Comparison of ENCODE assay signal across 1 cellular context in the genomic region with DNA sequence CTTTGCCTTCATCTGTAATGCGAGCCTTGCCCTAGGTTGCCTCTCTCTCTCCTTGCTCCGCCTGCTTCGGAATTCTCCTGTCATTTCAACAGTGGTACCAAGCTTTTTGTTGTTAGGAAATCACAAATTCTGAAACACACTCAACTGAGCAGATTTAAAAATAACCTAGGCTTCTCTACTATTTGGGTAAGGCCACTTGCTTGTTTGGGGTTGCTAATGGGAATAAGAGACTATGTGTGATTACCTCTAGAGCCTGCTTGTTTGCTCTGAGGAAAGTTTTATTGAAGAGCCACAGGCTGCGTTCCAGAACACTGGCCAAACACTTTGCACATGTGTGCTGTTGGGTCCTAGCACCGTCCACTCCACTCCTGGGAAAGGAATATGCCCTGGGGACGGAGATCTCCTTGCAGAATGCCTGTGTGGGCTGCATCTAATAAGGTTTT.
TF ChIP-seq lines count a peak whose summit lies in the region.

No MANE protein-coding gene starts in this region.

TF ChIP-seq in GM23338, 12 proteins besides CTCF, POLR2A, EP300 and RAD21 (continued from another document):
- TF ChIP-seq, protein P1, sequence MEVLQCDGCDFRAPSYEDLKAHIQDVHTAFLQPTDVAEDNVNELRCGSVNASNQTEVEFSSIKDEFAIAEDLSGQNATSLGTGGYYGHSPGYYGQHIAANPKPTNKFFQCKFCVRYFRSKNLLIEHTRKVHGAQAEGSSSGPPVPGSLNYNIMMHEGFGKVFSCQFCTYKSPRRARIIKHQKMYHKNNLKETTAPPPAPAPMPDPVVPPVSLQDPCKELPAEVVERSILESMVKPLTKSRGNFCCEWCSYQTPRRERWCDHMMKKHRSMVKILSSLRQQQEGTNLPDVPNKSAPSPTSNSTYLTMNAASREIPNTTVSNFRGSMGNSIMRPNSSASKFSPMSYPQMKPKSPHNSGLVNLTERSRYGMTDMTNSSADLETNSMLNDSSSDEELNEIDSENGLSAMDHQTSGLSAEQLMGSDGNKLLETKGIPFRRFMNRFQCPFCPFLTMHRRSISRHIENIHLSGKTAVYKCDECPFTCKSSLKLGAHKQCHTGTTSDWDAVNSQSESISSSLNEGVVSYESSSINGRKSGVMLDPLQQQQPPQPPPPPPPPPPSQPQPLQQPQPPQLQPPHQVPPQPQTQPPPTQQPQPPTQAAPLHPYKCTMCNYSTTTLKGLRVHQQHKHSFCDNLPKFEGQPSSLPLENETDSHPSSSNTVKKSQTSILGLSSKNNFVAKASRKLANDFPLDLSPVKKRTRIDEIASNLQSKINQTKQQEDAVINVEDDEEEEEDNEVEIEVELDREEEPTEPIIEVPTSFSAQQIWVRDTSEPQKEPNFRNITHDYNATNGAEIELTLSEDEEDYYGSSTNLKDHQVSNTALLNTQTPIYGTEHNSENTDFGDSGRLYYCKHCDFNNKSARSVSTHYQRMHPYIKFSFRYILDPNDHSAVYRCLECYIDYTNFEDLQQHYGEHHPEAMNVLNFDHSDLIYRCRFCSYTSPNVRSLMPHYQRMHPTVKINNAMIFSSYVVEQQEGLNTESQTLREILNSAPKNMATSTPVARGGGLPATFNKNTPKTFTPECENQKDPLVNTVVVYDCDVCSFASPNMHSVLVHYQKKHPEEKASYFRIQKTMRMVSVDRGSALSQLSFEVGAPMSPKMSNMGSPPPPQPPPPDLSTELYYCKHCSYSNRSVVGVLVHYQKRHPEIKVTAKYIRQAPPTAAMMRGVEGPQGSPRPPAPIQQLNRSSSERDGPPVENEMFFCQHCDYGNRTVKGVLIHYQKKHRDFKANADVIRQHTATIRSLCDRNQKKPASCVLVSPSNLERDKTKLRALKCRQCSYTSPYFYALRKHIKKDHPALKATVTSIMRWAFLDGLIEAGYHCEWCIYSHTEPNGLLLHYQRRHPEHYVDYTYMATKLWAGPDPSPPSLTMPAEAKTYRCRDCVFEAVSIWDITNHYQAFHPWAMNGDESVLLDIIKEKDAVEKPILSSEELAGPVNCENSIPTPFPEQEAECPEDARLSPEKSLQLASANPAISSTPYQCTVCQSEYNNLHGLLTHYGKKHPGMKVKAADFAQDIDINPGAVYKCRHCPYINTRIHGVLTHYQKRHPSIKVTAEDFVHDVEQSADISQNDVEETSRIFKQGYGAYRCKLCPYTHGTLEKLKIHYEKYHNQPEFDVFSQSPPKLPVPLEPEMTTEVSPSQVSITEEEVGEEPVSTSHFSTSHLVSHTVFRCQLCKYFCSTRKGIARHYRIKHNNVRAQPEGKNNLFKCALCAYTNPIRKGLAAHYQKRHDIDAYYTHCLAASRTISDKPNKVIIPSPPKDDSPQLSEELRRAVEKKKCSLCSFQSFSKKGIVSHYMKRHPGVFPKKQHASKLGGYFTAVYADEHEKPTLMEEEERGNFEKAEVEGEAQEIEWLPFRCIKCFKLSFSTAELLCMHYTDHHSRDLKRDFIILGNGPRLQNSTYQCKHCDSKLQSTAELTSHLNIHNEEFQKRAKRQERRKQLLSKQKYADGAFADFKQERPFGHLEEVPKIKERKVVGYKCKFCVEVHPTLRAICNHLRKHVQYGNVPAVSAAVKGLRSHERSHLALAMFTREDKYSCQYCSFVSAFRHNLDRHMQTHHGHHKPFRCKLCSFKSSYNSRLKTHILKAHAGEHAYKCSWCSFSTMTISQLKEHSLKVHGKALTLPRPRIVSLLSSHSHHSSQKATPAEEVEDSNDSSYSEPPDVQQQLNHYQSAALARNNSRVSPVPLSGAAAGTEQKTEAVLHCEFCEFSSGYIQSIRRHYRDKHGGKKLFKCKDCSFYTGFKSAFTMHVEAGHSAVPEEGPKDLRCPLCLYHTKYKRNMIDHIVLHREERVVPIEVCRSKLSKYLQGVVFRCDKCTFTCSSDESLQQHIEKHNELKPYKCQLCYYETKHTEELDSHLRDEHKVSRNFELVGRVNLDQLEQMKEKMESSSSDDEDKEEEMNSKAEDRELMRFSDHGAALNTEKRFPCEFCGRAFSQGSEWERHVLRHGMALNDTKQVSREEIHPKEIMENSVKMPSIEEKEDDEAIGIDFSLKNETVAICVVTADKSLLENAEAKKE (CRISPR knock-in tag; IDR thresholded peaks at IDR 0.05), result no peak
- TF ChIP-seq ZNF331 (CRISPR knock-in tag; IDR thresholded peaks at IDR 0.05; ENCODE audit: low read depth) (no peak), STAT1 (IDR thresholded peaks at IDR 0.05; ENCODE audit: unreplicated experiment) (no peak)
- TF ChIP-seq, protein P2, sequence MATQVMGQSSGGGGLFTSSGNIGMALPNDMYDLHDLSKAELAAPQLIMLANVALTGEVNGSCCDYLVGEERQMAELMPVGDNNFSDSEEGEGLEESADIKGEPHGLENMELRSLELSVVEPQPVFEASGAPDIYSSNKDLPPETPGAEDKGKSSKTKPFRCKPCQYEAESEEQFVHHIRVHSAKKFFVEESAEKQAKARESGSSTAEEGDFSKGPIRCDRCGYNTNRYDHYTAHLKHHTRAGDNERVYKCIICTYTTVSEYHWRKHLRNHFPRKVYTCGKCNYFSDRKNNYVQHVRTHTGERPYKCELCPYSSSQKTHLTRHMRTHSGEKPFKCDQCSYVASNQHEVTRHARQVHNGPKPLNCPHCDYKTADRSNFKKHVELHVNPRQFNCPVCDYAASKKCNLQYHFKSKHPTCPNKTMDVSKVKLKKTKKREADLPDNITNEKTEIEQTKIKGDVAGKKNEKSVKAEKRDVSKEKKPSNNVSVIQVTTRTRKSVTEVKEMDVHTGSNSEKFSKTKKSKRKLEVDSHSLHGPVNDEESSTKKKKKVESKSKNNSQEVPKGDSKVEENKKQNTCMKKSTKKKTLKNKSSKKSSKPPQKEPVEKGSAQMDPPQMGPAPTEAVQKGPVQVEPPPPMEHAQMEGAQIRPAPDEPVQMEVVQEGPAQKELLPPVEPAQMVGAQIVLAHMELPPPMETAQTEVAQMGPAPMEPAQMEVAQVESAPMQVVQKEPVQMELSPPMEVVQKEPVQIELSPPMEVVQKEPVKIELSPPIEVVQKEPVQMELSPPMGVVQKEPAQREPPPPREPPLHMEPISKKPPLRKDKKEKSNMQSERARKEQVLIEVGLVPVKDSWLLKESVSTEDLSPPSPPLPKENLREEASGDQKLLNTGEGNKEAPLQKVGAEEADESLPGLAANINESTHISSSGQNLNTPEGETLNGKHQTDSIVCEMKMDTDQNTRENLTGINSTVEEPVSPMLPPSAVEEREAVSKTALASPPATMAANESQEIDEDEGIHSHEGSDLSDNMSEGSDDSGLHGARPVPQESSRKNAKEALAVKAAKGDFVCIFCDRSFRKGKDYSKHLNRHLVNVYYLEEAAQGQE (IDR thresholded peaks at IDR 0.05; ENCODE audit: unreplicated experiment), result no peak
TF ChIP-seq in GM23338: peak in this region for 0.
